Comparison of ENCODE assay signal across 1 cellular context in genomic region chr22:42855726-42856125, GRCh38.
TF ChIP-seq lines count a peak whose summit lies in the region.

No MANE protein-coding gene starts in this region.

TF ChIP-seq in GM23338, 12 proteins besides CTCF, POLR2A, EP300 and RAD21 (continued from another document):
- TF ChIP-seq ZNF462 (CRISPR knock-in tag; IDR thresholded peaks at IDR 0.05) (no peak), POLR2AphosphoS5 (IDR thresholded peaks at IDR 0.05; ENCODE audit: low read depth) (no peak), CREB1 (CRISPR knock-in tag; IDR thresholded peaks at IDR 0.05; ENCODE audit: low read depth) (no peak), ZNF114 (CRISPR knock-in tag; IDR thresholded peaks at IDR 0.05) (no peak)
